1 cellular context compared by ENCODE assay signal in the genomic region with DNA sequence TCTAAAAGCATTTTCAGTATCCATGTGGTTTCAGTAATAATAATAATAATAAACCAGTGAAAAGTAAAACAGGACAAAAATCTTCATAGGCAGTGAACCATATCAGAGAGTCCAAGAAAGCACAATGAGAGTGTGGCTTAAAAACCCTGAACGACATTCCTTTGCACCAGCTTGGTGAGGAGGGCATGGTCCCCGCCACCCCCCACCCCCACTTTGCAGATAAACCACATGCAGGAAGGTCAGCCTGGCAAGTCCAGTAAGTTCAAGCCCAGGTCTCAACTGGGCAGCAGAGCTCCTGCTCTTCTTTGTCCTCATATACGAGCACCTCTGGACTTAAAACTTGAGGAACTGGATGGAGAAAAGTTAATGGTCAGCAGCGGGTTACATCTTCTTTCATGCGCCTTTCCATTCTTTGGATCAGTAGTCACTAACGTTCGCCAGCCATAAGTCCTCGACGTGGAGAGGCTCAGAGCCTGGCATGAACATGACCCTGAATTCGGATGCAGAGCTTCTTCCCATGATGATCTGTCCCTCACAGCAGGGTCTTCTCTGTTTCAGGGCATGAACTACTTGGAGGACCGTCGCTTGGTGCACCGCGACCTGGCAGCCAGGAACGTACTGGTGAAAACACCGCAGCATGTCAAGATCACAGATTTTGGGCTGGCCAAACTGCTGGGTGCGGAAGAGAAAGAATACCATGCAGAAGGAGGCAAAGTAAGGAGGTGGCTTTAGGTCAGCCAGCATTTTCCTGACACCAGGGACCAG.
TF ChIP-seq lines count a peak whose summit lies in the region.

No MANE protein-coding gene starts in this region.

TF ChIP-seq in GM23338, 12 proteins besides CTCF, POLR2A, EP300 and RAD21:
- TF ChIP-seq, protein P1, sequence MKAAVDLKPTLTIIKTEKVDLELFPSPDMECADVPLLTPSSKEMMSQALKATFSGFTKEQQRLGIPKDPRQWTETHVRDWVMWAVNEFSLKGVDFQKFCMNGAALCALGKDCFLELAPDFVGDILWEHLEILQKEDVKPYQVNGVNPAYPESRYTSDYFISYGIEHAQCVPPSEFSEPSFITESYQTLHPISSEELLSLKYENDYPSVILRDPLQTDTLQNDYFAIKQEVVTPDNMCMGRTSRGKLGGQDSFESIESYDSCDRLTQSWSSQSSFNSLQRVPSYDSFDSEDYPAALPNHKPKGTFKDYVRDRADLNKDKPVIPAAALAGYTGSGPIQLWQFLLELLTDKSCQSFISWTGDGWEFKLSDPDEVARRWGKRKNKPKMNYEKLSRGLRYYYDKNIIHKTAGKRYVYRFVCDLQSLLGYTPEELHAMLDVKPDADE (IDR thresholded peaks at IDR 0.05), result no peak
- no peak for TF ChIP-seq CREB1 (CRISPR knock-in tag; IDR thresholded peaks at IDR 0.05; ENCODE audit: low read depth)
- no peak for TF ChIP-seq EZH2phosphoT487 (IDR thresholded peaks at IDR 0.05; ENCODE audit: unreplicated experiment)
- no peak for TF ChIP-seq EZH2 (IDR thresholded peaks at IDR 0.05; ENCODE audit: low read depth, unreplicated experiment)
- no peak for TF ChIP-seq ZNF331 (CRISPR knock-in tag; IDR thresholded peaks at IDR 0.05; ENCODE audit: low read depth)
- no peak for TF ChIP-seq POLR2AphosphoS5 (IDR thresholded peaks at IDR 0.05; ENCODE audit: low read depth)
